ENCODE assay signal across 9 cellular contexts in the genomic region with DNA sequence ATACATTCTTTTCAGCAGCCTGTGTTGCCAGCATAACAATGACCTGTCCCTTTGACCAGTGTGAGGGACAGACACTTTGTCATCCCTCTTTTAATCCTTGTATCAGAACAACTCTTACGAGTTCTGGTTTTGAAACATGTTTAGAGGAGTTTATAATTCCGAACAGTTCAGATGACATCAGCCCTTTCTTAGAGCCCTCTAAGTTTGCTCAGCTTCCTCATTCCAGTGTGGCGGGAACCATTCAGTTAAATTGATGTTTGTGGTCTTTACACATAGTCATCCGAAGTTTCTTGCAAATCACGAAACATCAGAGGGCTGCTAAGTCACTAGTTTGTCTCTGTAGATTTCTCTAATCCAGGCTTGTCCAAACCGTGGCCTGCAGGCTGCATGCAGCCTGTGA.
A peak's percentile ranks its signal among the peaks of the same experiment; 100 is the strongest.
DNase-seq lines count a peak whose midpoint lies in the region; ATAC-seq and TF ChIP-seq lines count a peak whose summit lies in the region.
"Had no signal": no experiment of that assay in that cellular context is flagged by ENCODE, and none has a peak within 500 bp of the region (broad histone marks: within the 10 kb centered on the region; RNA-seq: fewer than 3 reads in every experiment).

No MANE protein-coding gene starts in this region.

- peaks cover 2% of the 10 kb centered on the region; the same call in 1 of the 2 replicates for H3K79me2 ChIP-seq in MM.1S (ENCODE audit: low read length)

- no peaks in the 10 kb centered on the region for H3K9me2 ChIP-seq in MM.1S (replicated peaks; ENCODE audit: insufficient read depth, low read length)

- no peak for TF ChIP-seq POLR2A in body of pancreas (IDR thresholded peaks at IDR 0.05)

- H3K9me3 ChIP-seq in body of pancreas (no peaks in the 10 kb centered on the region), mesodermal cell (ENCODE audit: control insufficient read depth, low read length) (no peaks in the 10 kb centered on the region), MM.1S (replicated peaks; ENCODE audit: insufficient read depth, low read length) (no peaks in the 10 kb centered on the region)

- H3K9ac ChIP-seq in MM.1S (ENCODE audit: low read length), result no peak overlapping the region

- H3F3A ChIP-seq in MM.1S (ENCODE audit: insufficient read depth, low read length), result no peaks in the 10 kb centered on the region

- WGBS in body of pancreas, 2 donors, result 58 to 66% methylated on average over 6 of the region's 6 CpGs
- 70 to 81% methylated on average over 4 to 5 of the region's 6 CpGs for WGBS in mesodermal cell (ENCODE audit: insufficient coverage in 2 of 2), 2 experiments

- peaks cover 10% of the 10 kb centered on the region for H3K4me1 ChIP-seq in body of pancreas
- H3K4me1 ChIP-seq in mesodermal cell (ENCODE audit: control insufficient read depth, insufficient read depth, low read length, poor library complexity, severe bottlenecking), result peaks cover 55% of the 10 kb centered on the region
- peaks cover 14% of the 10 kb centered on the region; the same call in 1 of the 2 replicates for H3K4me1 ChIP-seq in MM.1S (ENCODE audit: low read length)

- H3K27me3 ChIP-seq in body of pancreas, result no peaks in the 10 kb centered on the region
- H3K27me3 ChIP-seq in MM.1S (replicated peaks; ENCODE audit: insufficient read depth, low read length), result no peaks in the 10 kb centered on the region

- ATAC-seq in body of pancreas, result peak; percentile 78
- ATAC-seq in HG03432 (IDR thresholded peaks at IDR 0.05; ENCODE audit: unreplicated experiment), result no peak
- no peak for ATAC-seq in GM21526 (IDR thresholded peaks at IDR 0.05; ENCODE audit: low FRiP score, unreplicated experiment)

- H2AFZ ChIP-seq in MM.1S (ENCODE audit: low read length), result no peak overlapping the region

- H3K27ac ChIP-seq in body of pancreas, result peak overlapping the region; percentile 39 to 70 (median 57)
- peak overlapping the region; percentile 78 for H3K27ac ChIP-seq in mesodermal cell (ENCODE audit: low read depth, low read length, severe bottlenecking)
- H3K27ac ChIP-seq in MM.1S (ENCODE audit: low read length), result no peak overlapping the region

- peak; percentile 93 for DNase-seq in AG10803 (ENCODE audit: low read depth)
- DNase-seq in HT-29 (ENCODE audit: low spot score), result peak; percentile 34
- peak in 1 of 4 donors; percentile 19 for DNase-seq in body of pancreas
- no peak for DNase-seq in MM.1S
- DNase-seq in NK-92 (lab: John Stamatoyannopoulos, UW; ENCODE audit: unreplicated experiment), result no peak

- H3K4me2 ChIP-seq in MM.1S (ENCODE audit: low read depth, low read length), result no peak overlapping the region

- intact Hi-C loops in body of pancreas (cut with DNase I), result no loop called here

- no peaks in the 10 kb centered on the region for H3K36me3 ChIP-seq in body of pancreas (replicated peaks in 1 of 2; ENCODE audit: insufficient read depth in 1 of 2, low read depth in 2 of 2)
- no peaks in the 10 kb centered on the region for H3K36me3 ChIP-seq in mesodermal cell (ENCODE audit: control insufficient read depth, insufficient read depth, low read length)
- H3K36me3 ChIP-seq in MM.1S (replicated peaks; ENCODE audit: insufficient read depth, low read length), result no peaks in the 10 kb centered on the region

- no peak for TF ChIP-seq CTCF in AG10803 (conservative IDR thresholded peaks at IDR 0.05; ENCODE audit: low read length)
- TF ChIP-seq CTCF in body of pancreas (IDR thresholded peaks at IDR 0.05), result no peak
- no peak for TF ChIP-seq CTCF in MM.1S (IDR thresholded peaks at IDR 0.05; ENCODE audit: low read length)

- H4K20me1 ChIP-seq in MM.1S (ENCODE audit: insufficient read depth, low read length), result no peaks in the 10 kb centered on the region

- peak overlapping the region; percentile 34 for H3K4me3 ChIP-seq in AG10803 (ENCODE audit: low read length)
- no peak overlapping the region for H3K4me3 ChIP-seq in body of pancreas
- H3K4me3 ChIP-seq in mesodermal cell (ENCODE audit: extremely low read depth, insufficient read depth, low read length, poor library complexity, severe bottlenecking), result no peak overlapping the region
- H3K4me3 ChIP-seq in MM.1S (ENCODE audit: low read length), result no peak overlapping the region
- H3K4me3 ChIP-seq: skin epidermis had no signal

Comparison
In these comparisons a context has a peak if more than half of its experiments do, and no peak if none do; other contexts are left out.
1. DNase-seq: peak in AG10803 (single experiment) and HT-29 (single experiment); none in MM.1S (single experiment) and NK-92 (single experiment).